32 cellular contexts compared by ENCODE assay signal in the genomic region with DNA sequence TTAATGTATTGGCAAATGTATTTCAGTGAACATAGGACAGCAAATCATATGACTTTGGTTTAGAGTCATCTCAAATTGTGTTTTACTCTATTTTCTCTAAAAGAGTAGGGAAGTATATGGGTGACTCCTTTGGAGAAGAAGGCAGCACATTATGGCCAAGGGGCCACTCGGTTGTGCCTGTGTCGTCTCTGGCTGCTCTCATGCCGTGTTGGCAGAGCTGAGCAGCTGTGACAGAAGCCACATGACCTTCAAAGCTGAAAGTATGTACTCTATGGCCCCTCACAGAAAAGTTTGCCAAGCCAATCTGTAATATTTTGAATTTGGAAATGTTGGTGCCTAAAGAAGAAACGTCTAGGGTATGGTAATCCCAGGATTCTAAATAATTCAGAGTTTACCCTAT. TPM values are rescaled to one million over a fixed set of nuclear protein-coding genes. Genes with fewer than 3 reads are reported as not detected.
DNase-seq lines count a peak whose midpoint lies in the region; ATAC-seq, FAIRE-seq and TF ChIP-seq lines count a peak whose summit lies in the region.
"Had no signal": no experiment of that assay in that cellular context is flagged by ENCODE, and none has a peak within 500 bp of the region (broad histone marks: within the 10 kb centered on the region; RNA-seq: fewer than 3 reads in every experiment).

No MANE protein-coding gene starts in this region.

- no peaks in the 10 kb centered on the region for H3K9me3 ChIP-seq in left ventricle myocardium inferior (replicated peaks)
- no peaks in the 10 kb centered on the region for H3K9me3 ChIP-seq in thyroid gland
- no peaks in the 10 kb centered on the region for H3K9me3 ChIP-seq in kidney (ENCODE audit: control insufficient read depth in 1 of 2, low read length in 2 of 2)
- H3K9me3 ChIP-seq: lower lobe of right lung, mucosa of descending colon, testis, vagina had no signal

- no peak for TF ChIP-seq POLR2A in thyroid gland (IDR thresholded peaks at IDR 0.05)

- H3K36me3 ChIP-seq in left ventricle myocardium inferior = peaks cover 62% of the 10 kb centered on the region
- peaks cover 11 to 13% of the 10 kb centered on the region in 2 donors for H3K36me3 ChIP-seq in thyroid gland
- H3K36me3 ChIP-seq in kidney (ENCODE audit: control insufficient read depth in 1 of 2, insufficient read depth in 2 of 2, low read length in 2 of 2) = peaks cover 5 to 22% of the 10 kb centered on the region in 2 donors

- no peak overlapping the region for H3K9ac ChIP-seq in kidney (ENCODE audit: low read length in 2 of 2)
- H3K9ac ChIP-seq: neural progenitor cell had no signal

- H3K27me3 ChIP-seq in left ventricle myocardium inferior (ENCODE audit: low read depth) (no peaks in the 10 kb centered on the region), thyroid gland (no peaks in the 10 kb centered on the region)
- H3K27me3 ChIP-seq: brain microvascular endothelial cell, neural progenitor cell, testis, vagina had no signal

- peaks cover 94% of the 10 kb centered on the region for H3K36me3 Mint-ChIP-seq in activated T-cell treated with anti-CD3 and anti-CD28 coated beads, Interleukin-2, amount 50 U/mL, for 24 hours (ENCODE audit: low read depth)
- H3K36me3 Mint-ChIP-seq in activated T-cell treated with anti-CD3 and anti-CD28 coated beads, Interleukin-2, amount 50 U/mL, for 4 hours (ENCODE audit: insufficient read depth) = peaks cover 37% of the 10 kb centered on the region
- peaks cover 63% of the 10 kb centered on the region for H3K36me3 Mint-ChIP-seq in activated T-helper 2 cell treated with anti-CD3 and anti-CD28 coated beads, Interferon-gamma antibody, Interleukin-2, Interleukin-4, amounts not matched to agents 10 μg/mL and 5 μg/mL and 100 μg/mL, durations not matched to agents 14 hours and 24 hours and 36 hours (ENCODE audit: low read depth)

- H3K4me1 Mint-ChIP-seq in activated T-cell treated with anti-CD3 and anti-CD28 coated beads, Interleukin-2, amount 50 U/mL, for 24 hours (ENCODE audit: low read depth) = peaks cover 31% of the 10 kb centered on the region
- peaks cover 9% of the 10 kb centered on the region for H3K4me1 Mint-ChIP-seq in activated T-cell treated with anti-CD3 and anti-CD28 coated beads, Interleukin-2, amount 50 U/mL, for 4 hours (ENCODE audit: low read depth)
- peaks cover 33% of the 10 kb centered on the region for H3K4me1 Mint-ChIP-seq in activated T-helper 2 cell treated with anti-CD3 and anti-CD28 coated beads, Interferon-gamma antibody, Interleukin-2, Interleukin-4, amounts not matched to agents 10 μg/mL and 5 μg/mL and 100 μg/mL, durations not matched to agents 14 hours and 24 hours and 36 hours (ENCODE audit: low read depth)

- TF ChIP-seq CTCF in left ventricle myocardium inferior (IDR thresholded peaks at IDR 0.05; ENCODE audit: borderline replicate concordance) (no peak), thyroid gland (IDR thresholded peaks at IDR 0.05) (no peak), kidney (IDR thresholded peaks at IDR 0.05; ENCODE audit: borderline replicate concordance, extremely low read depth, insufficient read depth) (no peak)

- WGBS in thyroid gland, 2 donors = 55 to 58% methylated on average over 4 of the region's 4 CpGs

- no peak overlapping the region for H3K4me3 Mint-ChIP-seq in activated T-cell treated with anti-CD3 and anti-CD28 coated beads, Interleukin-2, amount 50 U/mL, for 24 hours
- no peak overlapping the region for H3K4me3 Mint-ChIP-seq in activated T-cell treated with anti-CD3 and anti-CD28 coated beads, Interleukin-2, amount 50 U/mL, for 4 hours
- peak overlapping the region; percentile 7 for H3K4me3 Mint-ChIP-seq in activated T-helper 2 cell treated with anti-CD3 and anti-CD28 coated beads, Interferon-gamma antibody, Interleukin-2, Interleukin-4, amounts not matched to agents 10 μg/mL and 5 μg/mL and 100 μg/mL, durations not matched to agents 14 hours and 24 hours and 36 hours (ENCODE audit: low read depth)
- H3K4me3 Mint-ChIP-seq: IgD-negative memory B cell, neural progenitor cell had no signal

- H3K4me1 ChIP-seq in left ventricle myocardium inferior (peaks cover 14% of the 10 kb centered on the region), thyroid gland (peaks cover 10 to 15% of the 10 kb centered on the region in 2 donors), kidney (ENCODE audit: control insufficient read depth in 1 of 2, insufficient read depth in 1 of 2, low read depth in 1 of 2, low read length in 2 of 2) (no peaks in the 10 kb centered on the region)
- H3K4me1 ChIP-seq: lower lobe of right lung, neural progenitor cell, testis, vagina had no signal

- H3K4me3 ChIP-seq in left ventricle myocardium inferior (no peak overlapping the region), thyroid gland (replicated peaks in 1 of 3) (no peak overlapping the region), kidney (ENCODE audit: low read length in 2 of 2) (no peak overlapping the region)
- H3K4me3 ChIP-seq: lower lobe of right lung, mucosa of descending colon, neural progenitor cell, testis, vagina had no signal

- H3K27me3 Mint-ChIP-seq in activated T-cell treated with anti-CD3 and anti-CD28 coated beads, Interleukin-2, amount 50 U/mL, for 24 hours = no peaks in the 10 kb centered on the region
- no peaks in the 10 kb centered on the region for H3K27me3 Mint-ChIP-seq in activated T-cell treated with anti-CD3 and anti-CD28 coated beads, Interleukin-2, amount 50 U/mL, for 4 hours (ENCODE audit: low read depth)
- H3K27me3 Mint-ChIP-seq in activated T-helper 2 cell treated with anti-CD3 and anti-CD28 coated beads, Interferon-gamma antibody, Interleukin-2, Interleukin-4, amounts not matched to agents 10 μg/mL and 5 μg/mL and 100 μg/mL, durations not matched to agents 14 hours and 24 hours and 36 hours (ENCODE audit: low read depth) = no peaks in the 10 kb centered on the region
- H3K27me3 Mint-ChIP-seq: IgD-negative memory B cell had no signal

- DNase-seq in activated T-cell treated with anti-CD3 and anti-CD28 coated beads, Interleukin-2, amount 50 U/mL, for 24 hours = no peak
- no peak for DNase-seq in activated T-cell treated with anti-CD3 and anti-CD28 coated beads, Interleukin-2, amount 50 U/mL, for 4 hours
- DNase-seq in activated T-helper 2 cell treated with anti-CD3 and anti-CD28 coated beads, Interferon-gamma antibody, Interleukin-2, Interleukin-4, amounts not matched to agents 10 μg/mL and 5 μg/mL and 100 μg/mL, durations not matched to agents 14 hours and 24 hours and 36 hours (ENCODE audit: low spot score) = no peak
- peak; percentile 43 for DNase-seq in left ventricle myocardium inferior
- DNase-seq in thyroid gland = peak; percentile 39 to 55
- DNase-seq in kidney = no peak
- DNase-seq: activated CD4-positive, alpha-beta T cell treated with anti-CD3 and anti-CD28 coated beads for 4 hours; activated naive CD4-positive, alpha-beta T cell; amniotic stem cell; brain microvascular endothelial cell; COR-L47; effector CD8-positive, alpha-beta T cell; glutamatergic neuron; lower lobe of right lung; mucosa of descending colon; NCI-H1105; NCI-H1930; NCI-H524 treated with DMSO at 0.1 percent for 48 hours; PC-3; posterior cingulate gyrus; SHP77; stimulated activated CD4-positive, alpha-beta T cell treated with anti-CD3 and anti-CD28 coated beads, Interleukin-15, amount 100 ng/mL, for 24 hours; stimulated activated naive CD4-positive, alpha-beta T cell; testis had no signal

- no peak for FAIRE-seq in kidney (lab: Jason Lieb, UNC)
- FAIRE-seq: G401.6, H54, keratinocyte had no signal

- no peak for ATAC-seq in activated T-cell treated with anti-CD3 and anti-CD28 coated beads, Interleukin-2, amount 50 U/mL, for 4 hours
- ATAC-seq in HG02938 (IDR thresholded peaks at IDR 0.05; ENCODE audit: unreplicated experiment) (no peak), HG02798 (IDR thresholded peaks at IDR 0.05; ENCODE audit: poor library complexity, unreplicated experiment) (no peak)
- ATAC-seq: lower lobe of right lung, mucosa of descending colon, PC-3 had no signal

- intact Hi-C loops in activated T-helper 2 cell treated with anti-CD3 and anti-CD28 coated beads, Interferon-gamma antibody, Interleukin-2, Interleukin-4, amounts not matched to agents 10 μg/mL and 5 μg/mL and 100 μg/mL, durations not matched to agents 14 hours and 24 hours and 36 hours (cut with micrococcal nuclease) = no loop called here
- intact Hi-C loops in left ventricle myocardium inferior (cut with micrococcal nuclease) = no loop called here
- intact Hi-C loops in thyroid gland (cut with DNase I) = no loop called here
- intact Hi-C loops in kidney (cut with DNase I) = no loop called here

- no peaks in the 10 kb centered on the region for H3K9me3 Mint-ChIP-seq in activated T-cell treated with anti-CD3 and anti-CD28 coated beads, Interleukin-2, amount 50 U/mL, for 24 hours
- H3K9me3 Mint-ChIP-seq in activated T-cell treated with anti-CD3 and anti-CD28 coated beads, Interleukin-2, amount 50 U/mL, for 4 hours = no peaks in the 10 kb centered on the region
- H3K9me3 Mint-ChIP-seq in activated T-helper 2 cell treated with anti-CD3 and anti-CD28 coated beads, Interferon-gamma antibody, Interleukin-2, Interleukin-4, amounts not matched to agents 10 μg/mL and 5 μg/mL and 100 μg/mL, durations not matched to agents 14 hours and 24 hours and 36 hours = no peaks in the 10 kb centered on the region
- H3K9me3 Mint-ChIP-seq: IgD-negative memory B cell, neural progenitor cell had no signal

- peak overlapping the region; percentile 66 for H3K27ac ChIP-seq in left ventricle myocardium inferior (replicated peaks)
- H3K27ac ChIP-seq in thyroid gland = peak overlapping the region in 1 of 3 donors; percentile 33
- no peak overlapping the region for H3K27ac ChIP-seq in kidney (ENCODE audit: low read depth in 2 of 2, low read length in 2 of 2)
- H3K27ac ChIP-seq: brain microvascular endothelial cell, lower lobe of right lung, neural progenitor cell, testis, vagina had no signal

- peak overlapping the region; percentile 63 for H3K27ac Mint-ChIP-seq in activated T-cell treated with anti-CD3 and anti-CD28 coated beads, Interleukin-2, amount 50 U/mL, for 24 hours
- peak overlapping the region; percentile 70 for H3K27ac Mint-ChIP-seq in activated T-helper 2 cell treated with anti-CD3 and anti-CD28 coated beads, Interferon-gamma antibody, Interleukin-2, Interleukin-4, amounts not matched to agents 10 μg/mL and 5 μg/mL and 100 μg/mL, durations not matched to agents 14 hours and 24 hours and 36 hours
- H3K27ac Mint-ChIP-seq: neural progenitor cell had no signal

RNA-seq across cellular contexts. Expression of a gene that starts 47.5 kb away (rescaled TPM):
- total RNA-seq in activated T-cell treated with anti-CD3 and anti-CD28 coated beads, Interleukin-2, amount 50 U/mL, for 4 hours = 100 to 1,000 TPM in 2 of 3 donors, 10 to 100 TPM in 1; 93.4 to 115 (median 109) TPM
- total RNA-seq in activated T-helper 2 cell treated with anti-CD3 and anti-CD28 coated beads, Interferon-gamma antibody, Interleukin-2, Interleukin-4, amounts not matched to agents 10 μg/mL and 5 μg/mL and 100 μg/mL, durations not matched to agents 14 hours and 24 hours and 36 hours = 60.1 and 68.7 TPM in 2 replicates
- total RNA-seq in left ventricle myocardium inferior (39.9 TPM), thyroid gland (100 to 1,000 TPM in 1 of 4 donors, 10 to 100 TPM in 3; 73.2 to 132 (median 96.3) TPM), kidney (58.8 TPM)
- 3.9 TPM for polyA plus RNA-seq in kidney (ENCODE audit: insufficient read depth, low read depth, low replicate concordance)

Comparison
In these comparisons a context has a peak if more than half of its experiments do, and no peak if none do; other contexts are left out.
1. DNase-seq: peak in left ventricle myocardium inferior (single experiment) and thyroid gland (2 of 2); none in activated T-cell treated with anti-CD3 and anti-CD28 coated beads, Interleukin-2, amount 50 U/mL, for 24 hours (single experiment), activated T-cell treated with anti-CD3 and anti-CD28 coated beads, Interleukin-2, amount 50 U/mL, for 4 hours (single experiment), activated T-helper 2 cell treated with anti-CD3 and anti-CD28 coated beads, Interferon-gamma antibody, Interleukin-2, Interleukin-4, amounts not matched to agents 10 μg/mL and 5 μg/mL and 100 μg/mL, durations not matched to agents 14 hours and 24 hours and 36 hours (single experiment) and kidney (single experiment).